In genomic region chr1:181133969-181134418, GRCh38 we compare ENCODE assay signal across 1 cellular context.
TF ChIP-seq lines count a peak whose summit lies in the region.

No MANE protein-coding gene starts in this region.

TF ChIP-seq in H1, 55 proteins besides CTCF, POLR2A, EP300 and RAD21:
- TF ChIP-seq SRF (IDR thresholded peaks at IDR 0.05; ENCODE audit: low read depth, low read length) (no peak), SIX5 (IDR thresholded peaks at IDR 0.05; ENCODE audit: low read depth, low read length) (no peak), SIRT6 (IDR thresholded peaks at IDR 0.05; ENCODE audit: low read length) (no peak), FOSL1 (IDR thresholded peaks at IDR 0.05; ENCODE audit: insufficient read depth, low read depth, low read length) (no peak), TAF7 (optimal IDR thresholded peaks at IDR 0.05; ENCODE audit: borderline replicate concordance, low read depth, low read length) (no peak), HDAC2 (IDR thresholded peaks at IDR 0.05; ENCODE audit: borderline replicate concordance in 1 of 2, low read depth in 2 of 2, low read length in 2 of 2) (no peak), SAP30 (IDR thresholded peaks at IDR 0.05; ENCODE audit: insufficient read depth, insufficient replicate concordance, low read length) (no peak), CBX5 (IDR thresholded peaks at IDR 0.05; ENCODE audit: low read depth, low read length) (no peak), RBBP5 (IDR thresholded peaks at IDR 0.05; ENCODE audit: borderline replicate concordance, low read depth, low read length) (no peak)
